Comparison of ENCODE assay signal across 8 cellular contexts in genomic region chr1:39105841-39106765, GRCh38.
DNase-seq lines count a peak whose midpoint lies in the region; ATAC-seq and TF ChIP-seq lines count a peak whose summit lies in the region.

No MANE protein-coding gene starts in this region.

- H3K27me3 ChIP-seq in SJSA1 (replicated peaks) (no peaks in the 10 kb centered on the region), brain microvascular endothelial cell (replicated peaks) (no peaks in the 10 kb centered on the region)

- DNase-seq in NCI-H2171 treated with DMSO at 0.1 percent for 48 hours (lab: John Stamatoyannopoulos, UW) (peak; percentile 44), NCI-H2171 (lab: John Stamatoyannopoulos, UW) (no peak), SJSA1 (ENCODE audit: low read depth in 1 of 2, low spot score in 2 of 2) (peak; percentile 55 to 74), brain microvascular endothelial cell (no peak), islet precursor cell (peak; percentile 81)
- DNase-seq in stimulated activated CD4-positive, alpha-beta T cell treated with anti-CD3 and anti-CD28 coated beads, Interleukin-12 subunit alpha, Interleukin-12 subunit beta, amount 100 ng/mL, for 4 hours, result peak; percentile 28
- no peak for DNase-seq in activated T-helper 2 cell treated with anti-CD3 and anti-CD28 coated beads, Interferon-gamma antibody, Interleukin-2, Interleukin-4, amounts not matched to agents 10 μg/mL and 5 μg/mL and 100 μg/mL, durations not matched to agents 14 hours and 24 hours and 36 hours (ENCODE audit: low spot score)

- H3K4me3 ChIP-seq in SJSA1, result peak overlapping the region; percentile 95
- peak overlapping the region; percentile 80 for H3K4me3 ChIP-seq in brain microvascular endothelial cell (ENCODE audit: low read depth, low read length)

- in situ Hi-C loops in brain microvascular endothelial cell (cut with HindIII; ENCODE audit: low pct_ligation_motif_present, low sequenced_read_pairs), result no loop called here

- H3K36me3 ChIP-seq in SJSA1 (peaks cover 13% of the 10 kb centered on the region), brain microvascular endothelial cell (replicated peaks) (no peaks in the 10 kb centered on the region)

- no peak for TF ChIP-seq CTCF in brain microvascular endothelial cell (IDR thresholded peaks at IDR 0.05; ENCODE audit: low read depth, low read length, missing control alignments)

- H3K27me3 Mint-ChIP-seq in activated T-helper 2 cell treated with anti-CD3 and anti-CD28 coated beads, Interferon-gamma antibody, Interleukin-2, Interleukin-4, amounts not matched to agents 10 μg/mL and 5 μg/mL and 100 μg/mL, durations not matched to agents 14 hours and 24 hours and 36 hours (ENCODE audit: low read depth), result peaks cover 13% of the 10 kb centered on the region

- no peak overlapping the region for H3K4me3 Mint-ChIP-seq in activated T-helper 2 cell treated with anti-CD3 and anti-CD28 coated beads, Interferon-gamma antibody, Interleukin-2, Interleukin-4, amounts not matched to agents 10 μg/mL and 5 μg/mL and 100 μg/mL, durations not matched to agents 14 hours and 24 hours and 36 hours (ENCODE audit: low read depth)

- peak overlapping the region; percentile 70 for H3K27ac ChIP-seq in SJSA1
- H3K27ac ChIP-seq in brain microvascular endothelial cell, result peak overlapping the region; percentile 79

- H3K27ac Mint-ChIP-seq in activated T-helper 2 cell treated with anti-CD3 and anti-CD28 coated beads, Interferon-gamma antibody, Interleukin-2, Interleukin-4, amounts not matched to agents 10 μg/mL and 5 μg/mL and 100 μg/mL, durations not matched to agents 14 hours and 24 hours and 36 hours, result no peak overlapping the region

- intact Hi-C loops in activated T-helper 2 cell treated with anti-CD3 and anti-CD28 coated beads, Interferon-gamma antibody, Interleukin-2, Interleukin-4, amounts not matched to agents 10 μg/mL and 5 μg/mL and 100 μg/mL, durations not matched to agents 14 hours and 24 hours and 36 hours (cut with micrococcal nuclease), result loop anchor here (10.0 kb wide), 2 partner anchors 299 to 619 kb away; no protein-coding TSS in a partner anchor

- peaks cover 25% of the 10 kb centered on the region for H3K4me1 Mint-ChIP-seq in activated T-helper 2 cell treated with anti-CD3 and anti-CD28 coated beads, Interferon-gamma antibody, Interleukin-2, Interleukin-4, amounts not matched to agents 10 μg/mL and 5 μg/mL and 100 μg/mL, durations not matched to agents 14 hours and 24 hours and 36 hours (ENCODE audit: low read depth)

- peaks cover 62% of the 10 kb centered on the region for H3K4me1 ChIP-seq in SJSA1 (replicated peaks)

- no peaks in the 10 kb centered on the region for H3K9me3 Mint-ChIP-seq in activated T-helper 2 cell treated with anti-CD3 and anti-CD28 coated beads, Interferon-gamma antibody, Interleukin-2, Interleukin-4, amounts not matched to agents 10 μg/mL and 5 μg/mL and 100 μg/mL, durations not matched to agents 14 hours and 24 hours and 36 hours

- no peaks in the 10 kb centered on the region for H3K36me3 Mint-ChIP-seq in activated T-helper 2 cell treated with anti-CD3 and anti-CD28 coated beads, Interferon-gamma antibody, Interleukin-2, Interleukin-4, amounts not matched to agents 10 μg/mL and 5 μg/mL and 100 μg/mL, durations not matched to agents 14 hours and 24 hours and 36 hours (ENCODE audit: low read depth)

- ATAC-seq in HG03108 (IDR thresholded peaks at IDR 0.05; ENCODE audit: unreplicated experiment), result peak; percentile 15

- H3K9me3 ChIP-seq in SJSA1 (replicated peaks), result no peaks in the 10 kb centered on the region

Comparison
In these comparisons a context has a peak if more than half of its experiments do, and no peak if none do; other contexts are left out.
1. DNase-seq: peak in NCI-H2171 treated with DMSO at 0.1 percent for 48 hours (single experiment), SJSA1 (2 of 2), islet precursor cell (single experiment) and stimulated activated CD4-positive, alpha-beta T cell treated with anti-CD3 and anti-CD28 coated beads, Interleukin-12 subunit alpha, Interleukin-12 subunit beta, amount 100 ng/mL, for 4 hours (single experiment); none in NCI-H2171 (single experiment), brain microvascular endothelial cell (single experiment) and activated T-helper 2 cell treated with anti-CD3 and anti-CD28 coated beads, Interferon-gamma antibody, Interleukin-2, Interleukin-4, amounts not matched to agents 10 μg/mL and 5 μg/mL and 100 μg/mL, durations not matched to agents 14 hours and 24 hours and 36 hours (single experiment).